In the genomic region with DNA sequence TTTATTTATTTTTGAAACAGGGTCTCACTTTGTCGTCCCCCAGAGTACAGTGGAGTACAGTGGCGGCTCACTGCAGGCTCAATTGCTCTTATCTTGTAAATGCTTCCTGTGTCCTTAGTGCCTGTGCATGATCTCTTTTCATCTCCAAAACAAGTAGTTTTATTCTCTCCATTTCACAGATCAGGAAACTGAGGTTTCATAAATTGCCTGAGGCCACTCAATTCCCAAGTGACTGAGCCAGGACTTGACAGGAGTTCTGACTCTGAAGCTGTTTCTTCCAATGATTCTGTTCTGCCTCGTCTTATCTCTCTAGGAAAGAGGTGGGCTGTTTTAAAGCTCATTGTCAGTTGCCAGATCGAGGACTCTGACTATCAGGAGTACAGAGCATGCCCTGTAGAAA, we compare ENCODE assay signal across 22 cellular contexts. TPM values are rescaled to one million over a fixed set of nuclear protein-coding genes. Genes with fewer than 3 reads are reported as not detected.
DNase-seq lines count a peak whose midpoint lies in the region; TF ChIP-seq lines count a peak whose summit lies in the region.
"Had no signal": no experiment of that assay in that cellular context is flagged by ENCODE, and none has a peak within 500 bp of the region (broad histone marks: within the 10 kb centered on the region; RNA-seq: fewer than 3 reads in every experiment).

No MANE protein-coding gene starts in this region.

- no peaks in the 10 kb centered on the region for H3K36me3 ChIP-seq in KOPT-K1 (ENCODE audit: insufficient read depth, low read length)
- no peaks in the 10 kb centered on the region for H3K36me3 ChIP-seq in stomach
- no peaks in the 10 kb centered on the region for H3K36me3 ChIP-seq in left ventricle myocardium inferior
- H3K36me3 ChIP-seq: BLaER1, upper lobe of left lung had no signal

- no peak for DNase-seq in activated naive CD4-positive, alpha-beta T cell (lab: John Stamatoyannopoulos, UW)
- DNase-seq in stomach = no peak
- no peak for DNase-seq in anterior cingulate cortex (lab: John Stamatoyannopoulos, UW)
- DNase-seq in left ventricle myocardium inferior = no peak
- DNase-seq: activated naive CD4-positive, alpha-beta T cell treated with anti-CD3 and anti-CD28 coated beads for 36 hours; aorta; DMS79 treated with DMSO at 0.1 percent for 48 hours; GF-D8; HCEC 1CT; NCI-H1436 treated with DMSO at 0.1 percent for 48 hours; NCI-H774; nephron progenitor cell; stimulated activated CD4-positive, alpha-beta T cell treated with anti-CD3 and anti-CD28 coated beads, Interleukin-15, amount 100 ng/mL, for 24 hours; stimulated activated CD4-positive, alpha-beta T cell treated with anti-CD3 and anti-CD28 coated beads, Interleukin-4, amount 100 ng/mL, for 4 hours; upper lobe of left lung had no signal

- WGBS in stomach, 5 donors = 72 to 89% (median 80%) methylated on average over 4 of the region's 4 CpGs

- H3K4me1 ChIP-seq in stomach (peaks cover 14 to 51% (median 36%) of the 10 kb centered on the region in 4 donors), left ventricle myocardium inferior (peaks cover 31% of the 10 kb centered on the region)

- intact Hi-C loops in stomach (cut with DNase I; ENCODE audit: low total_unique reads) (no loop called here), left ventricle myocardium inferior (cut with micrococcal nuclease) (no loop called here)

- TF ChIP-seq CTCF in brain (conservative IDR thresholded peaks at IDR 0.05) = no peak
- no peak for TF ChIP-seq CTCF in stomach (IDR thresholded peaks at IDR 0.05)
- TF ChIP-seq CTCF in left ventricle myocardium inferior (IDR thresholded peaks at IDR 0.05; ENCODE audit: borderline replicate concordance) = no peak

- no peak for TF ChIP-seq EP300 in stomach (IDR thresholded peaks at IDR 0.05)

- no peaks in the 10 kb centered on the region for H3K9me3 ChIP-seq in KOPT-K1 (ENCODE audit: insufficient read depth, low read length, poor library complexity, severe bottlenecking)
- no peaks in the 10 kb centered on the region for H3K9me3 ChIP-seq in stomach
- H3K9me3 ChIP-seq in left ventricle myocardium inferior (replicated peaks) = peaks cover 2% of the 10 kb centered on the region
- H3K9me3 ChIP-seq: BLaER1, upper lobe of left lung had no signal

- no peak overlapping the region for H3K4me3 Mint-ChIP-seq in activated naive CD4-positive, alpha-beta T cell treated with anti-CD3 and anti-CD28 coated beads, Interleukin-2, amount 50 U/mL, for 24 hours
- peak overlapping the region in 2 of 5 experiments; percentile 50 to 71 for H3K4me3 Mint-ChIP-seq in brain
- H3K4me3 Mint-ChIP-seq: activated naive CD4-positive, alpha-beta T cell treated with anti-CD3 and anti-CD28 coated beads for 36 hours; nephron progenitor cell; stimulated activated memory B cell treated with anti-CD40 and anti-IgM and Interleukin-4, amounts not matched to agents 10 μg/mL and 1 μg/mL and 100 μg/mL, for 72 hours had no signal

- peak overlapping the region; percentile 60 for H3K27ac Mint-ChIP-seq in activated naive CD4-positive, alpha-beta T cell treated with anti-CD3 and anti-CD28 coated beads, Interleukin-2, amount 50 U/mL, for 24 hours
- peak overlapping the region in 3 of 5 experiments; percentile 56 to 94 (median 67) for H3K27ac Mint-ChIP-seq in brain
- H3K27ac Mint-ChIP-seq: activated naive CD4-positive, alpha-beta T cell treated with anti-CD3 and anti-CD28 coated beads for 36 hours; nephron progenitor cell had no signal

- no peaks in the 10 kb centered on the region for H3K27me3 Mint-ChIP-seq in activated naive CD4-positive, alpha-beta T cell treated with anti-CD3 and anti-CD28 coated beads, Interleukin-2, amount 50 U/mL, for 24 hours
- peaks cover 18% of the 10 kb centered on the region for H3K27me3 Mint-ChIP-seq in brain
- H3K27me3 Mint-ChIP-seq: stimulated activated memory B cell treated with anti-CD40 and anti-IgM and Interleukin-4, amounts not matched to agents 10 μg/mL and 1 μg/mL and 100 μg/mL, for 72 hours had no signal

- H3K9me3 Mint-ChIP-seq in activated naive CD4-positive, alpha-beta T cell treated with anti-CD3 and anti-CD28 coated beads, Interleukin-2, amount 50 U/mL, for 24 hours = no peaks in the 10 kb centered on the region
- H3K9me3 Mint-ChIP-seq in brain = peaks cover 0 to 5% (median 3%) of the 10 kb centered on the region in 5 experiments
- H3K9me3 Mint-ChIP-seq: activated naive CD4-positive, alpha-beta T cell treated with anti-CD3 and anti-CD28 coated beads for 36 hours had no signal

- H3K36me3 Mint-ChIP-seq in activated naive CD4-positive, alpha-beta T cell treated with anti-CD3 and anti-CD28 coated beads, Interleukin-2, amount 50 U/mL, for 24 hours = no peaks in the 10 kb centered on the region
- H3K36me3 Mint-ChIP-seq in brain = no peaks in the 10 kb centered on the region
- H3K36me3 Mint-ChIP-seq: stimulated activated memory B cell treated with anti-CD40 and anti-IgM and Interleukin-4, amounts not matched to agents 10 μg/mL and 1 μg/mL and 100 μg/mL, for 72 hours had no signal

- H3K4me1 Mint-ChIP-seq in activated naive CD4-positive, alpha-beta T cell treated with anti-CD3 and anti-CD28 coated beads, Interleukin-2, amount 50 U/mL, for 24 hours = peaks cover 63% of the 10 kb centered on the region
- H3K4me1 Mint-ChIP-seq in brain = peaks cover 50% of the 10 kb centered on the region

- H3K27me3 ChIP-seq in stomach (peaks cover 0 to 5% (median 0%) of the 10 kb centered on the region in 3 donors), left ventricle myocardium inferior (ENCODE audit: low read depth) (peaks cover 13% of the 10 kb centered on the region)
- H3K27me3 ChIP-seq: upper lobe of left lung had no signal

- H3K27ac ChIP-seq in KOPT-K1 (ENCODE audit: low read depth, low read length, poor library complexity, severe bottlenecking) (peak overlapping the region; percentile 87), stomach (peak overlapping the region in 3 of 5 donors; percentile 79 to 80 (median 79)), left ventricle myocardium inferior (replicated peaks) (no peak overlapping the region)
- H3K27ac ChIP-seq: BLaER1, hepatocyte had no signal

- no peak for TF ChIP-seq POLR2A in stomach (IDR thresholded peaks at IDR 0.05)

- H3K4me3 ChIP-seq in stomach (no peak overlapping the region), left ventricle myocardium inferior (no peak overlapping the region)
- H3K4me3 ChIP-seq: BLaER1, hepatocyte, lung, upper lobe of left lung had no signal

RNA-seq across cellular contexts. Expression of a gene that starts 11.3 kb away (rescaled TPM):
- polyA plus RNA-seq in brain (ENCODE audit: insufficient read depth, low read depth, low replicate concordance) = 3.0 TPM
- 10 to 100 TPM in 2 of 5 donors, 1 to 10 TPM in 1, not detected in 2; 4.0 to 19.3 (median 11.0) TPM for total RNA-seq in stomach
- 10 to 100 TPM in 1 of 3 donors, 1 to 10 TPM in 2; 1.9 to 10.9 (median 7.2) TPM for polyA plus RNA-seq in stomach
- total RNA-seq in left ventricle myocardium inferior = 0.41 TPM
